ENCODE assay signal across 10 cellular contexts in genomic region chr3:111252795-111253194, GRCh38.
DNase-seq lines count a peak whose midpoint lies in the region; TF ChIP-seq lines count a peak whose summit lies in the region.
"Had no signal": no experiment of that assay in that cellular context is flagged by ENCODE, and none has a peak within 500 bp of the region (broad histone marks: within the 10 kb centered on the region; RNA-seq: fewer than 3 reads in every experiment).

No MANE protein-coding gene starts in this region.

- no peak for TF ChIP-seq POLR2A in spleen (IDR thresholded peaks at IDR 0.05)
- no peak for TF ChIP-seq POLR2A in stomach (IDR thresholded peaks at IDR 0.05)

- DNase-seq in DMS53 (lab: John Stamatoyannopoulos, UW), result peak; percentile 39
- DNase-seq in DMS53 treated with DMSO at 0.1 percent for 48 hours (lab: John Stamatoyannopoulos, UW; ENCODE audit: unreplicated experiment), result no peak
- DNase-seq in MG63, result peak; percentile 36
- DNase-seq in fibroblast of villous mesenchyme (ENCODE audit: low read depth), result peak; percentile 72
- DNase-seq in spleen, result peak; percentile 41
- DNase-seq in stomach, result no peak
- DNase-seq in epidermal melanocyte (ENCODE audit: insufficient read length, low spot score), result no peak
- no peak for DNase-seq in right atrium auricular region (ENCODE audit: low spot score)
- DNase-seq: activated T-cell treated with anti-CD3 and anti-CD28 coated beads, Interleukin-2, amount 50 U/mL, for 48 hours had no signal

- no peak for TF ChIP-seq EP300 in stomach (IDR thresholded peaks at IDR 0.05)

- H3K36me3 ChIP-seq in MG63 (no peaks in the 10 kb centered on the region), spleen (no peaks in the 10 kb centered on the region), stomach (no peaks in the 10 kb centered on the region), right atrium auricular region (no peaks in the 10 kb centered on the region)

- H3K9me3 ChIP-seq in MG63, result no peaks in the 10 kb centered on the region; the same call in 1 of the 2 replicates
- H3K9me3 ChIP-seq in spleen, result no peaks in the 10 kb centered on the region
- H3K9me3 ChIP-seq in stomach, result no peaks in the 10 kb centered on the region
- H3K9me3 ChIP-seq in right atrium auricular region, result no peaks in the 10 kb centered on the region

- no peaks in the 10 kb centered on the region for H3K4me1 ChIP-seq in spleen
- no peaks in the 10 kb centered on the region for H3K4me1 ChIP-seq in stomach
- no peaks in the 10 kb centered on the region for H3K4me1 ChIP-seq in right atrium auricular region

- no peak overlapping the region for H3K4me3 ChIP-seq in MG63
- no peak overlapping the region for H3K4me3 ChIP-seq in fibroblast of villous mesenchyme (ENCODE audit: low read depth, low read length)
- H3K4me3 ChIP-seq in spleen, result no peak overlapping the region
- H3K4me3 ChIP-seq in stomach, result no peak overlapping the region
- no peak overlapping the region for H3K4me3 ChIP-seq in right atrium auricular region

- H3K27ac ChIP-seq in spleen (no peak overlapping the region), stomach (no peak overlapping the region), right atrium auricular region (no peak overlapping the region)
- H3K27ac ChIP-seq: 22Rv1 had no signal

- peak; percentile 16 for TF ChIP-seq CTCF in fibroblast of villous mesenchyme (IDR thresholded peaks at IDR 0.05; ENCODE audit: insufficient read depth, low read depth, low read length)
- no peak for TF ChIP-seq CTCF in spleen (IDR thresholded peaks at IDR 0.05 in 8 of 11, conservative IDR thresholded peaks at IDR 0.05 in 3 of 11)
- TF ChIP-seq CTCF in stomach (IDR thresholded peaks at IDR 0.05), result no peak
- no peak for TF ChIP-seq CTCF in right atrium auricular region (IDR thresholded peaks at IDR 0.05)

- intact Hi-C loops in spleen (cut with DNase I; ENCODE audit: low total_unique reads) (no loop called here), stomach (cut with DNase I; ENCODE audit: low total_unique reads) (no loop called here)

- H3K27me3 ChIP-seq in MG63 (no peaks in the 10 kb centered on the region), spleen (replicated peaks in 1 of 7) (no peaks in the 10 kb centered on the region), stomach (no peaks in the 10 kb centered on the region), right atrium auricular region (no peaks in the 10 kb centered on the region)

- 13 to 46% (median 19%) methylated on average over 3 of the region's 3 CpGs for WGBS in spleen, 5 donors
- WGBS in stomach, 5 donors, result 12 to 32% (median 24%) methylated on average over 3 of the region's 3 CpGs

Comparison
In these comparisons a context has a peak if more than half of its experiments do, and no peak if none do; other contexts are left out.
1. DNase-seq: peak in DMS53 (single experiment), MG63 (single experiment), fibroblast of villous mesenchyme (single experiment) and spleen (single experiment); none in DMS53 treated with DMSO at 0.1 percent for 48 hours (single experiment), stomach (single experiment), epidermal melanocyte (single experiment) and right atrium auricular region (single experiment).